ENCODE assay signal across 1 cellular context in genomic region chr3:71441925-71442620, GRCh38.
TF ChIP-seq lines count a peak whose summit lies in the region.

No MANE protein-coding gene starts in this region.

TF ChIP-seq in IMR-90, 13 proteins besides CTCF, POLR2A, EP300 and RAD21:
- no peak for TF ChIP-seq CHD1 (IDR thresholded peaks at IDR 0.05; ENCODE audit: low read depth, low read length)
- no peak for TF ChIP-seq BHLHE40 (IDR thresholded peaks at IDR 0.05; ENCODE audit: low read depth, low read length)
- no peak for TF ChIP-seq SMC3 (IDR thresholded peaks at IDR 0.05; ENCODE audit: low read depth, low read length)
- no peak for TF ChIP-seq MXI1 (IDR thresholded peaks at IDR 0.05; ENCODE audit: borderline replicate concordance, low read depth, low read length)
- no peak for TF ChIP-seq RCOR1 (IDR thresholded peaks at IDR 0.05; ENCODE audit: insufficient replicate concordance, low read length)
- TF ChIP-seq MAZ (IDR thresholded peaks at IDR 0.05; ENCODE audit: borderline replicate concordance, low read depth, low read length), result no peak
- TF ChIP-seq CEBPB (IDR thresholded peaks at IDR 0.05; ENCODE audit: low read depth, low read length), result no peak
- TF ChIP-seq MAFK (IDR thresholded peaks at IDR 0.05; ENCODE audit: low read depth, low read length), result no peak
- no peak for TF ChIP-seq RFX5 (IDR thresholded peaks at IDR 0.05; ENCODE audit: low read depth, low read length)
